In the genomic region with DNA sequence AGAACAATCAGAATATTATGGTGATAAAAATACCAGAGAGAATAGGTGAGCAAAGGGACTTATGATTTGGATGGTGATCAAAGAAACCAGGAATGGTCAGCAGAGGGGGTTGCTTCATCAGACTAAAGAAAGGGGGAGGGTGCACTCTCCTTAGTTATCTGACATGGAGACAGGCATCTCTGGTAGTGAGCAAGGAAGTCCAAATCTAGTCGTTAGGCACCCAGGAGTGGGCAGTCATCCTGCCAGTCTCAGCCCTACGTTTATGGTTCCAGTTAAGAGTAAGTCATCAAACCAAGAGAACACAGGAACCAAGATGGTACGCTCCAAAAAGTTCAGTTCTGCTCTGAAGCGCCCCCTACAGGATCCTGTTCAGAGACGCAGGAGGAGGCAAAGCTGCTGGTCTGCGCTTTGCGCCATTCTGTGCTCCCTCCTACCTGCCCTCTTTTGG, we compare ENCODE assay signal across 11 cellular contexts. TPM values are rescaled to one million over a fixed set of nuclear protein-coding genes. Genes with fewer than 3 reads are reported as not detected.
DNase-seq lines count a peak whose midpoint lies in the region; ATAC-seq and TF ChIP-seq lines count a peak whose summit lies in the region.
"Had no signal": no experiment of that assay in that cellular context is flagged by ENCODE, and none has a peak within 500 bp of the region (broad histone marks: within the 10 kb centered on the region; RNA-seq: fewer than 3 reads in every experiment).

No MANE protein-coding gene starts in this region.

- in situ Hi-C loops in KBM-7 (cut with MboI; ENCODE audit: low pct_unique_long_range_greater_than_20kb, low sequenced_read_pairs), result no loop called here

- H3K4me1 ChIP-seq in testis, result no peaks in the 10 kb centered on the region

- DNase-seq in activated naive CD8-positive, alpha-beta T cell treated with anti-CD3 and anti-CD28 coated beads, Interleukin-2, amount 50 U/mL, for 24 hours, result peak; percentile 22
- DNase-seq in activated naive CD8-positive, alpha-beta T cell treated with anti-CD3 and anti-CD28 coated beads for 36 hours, result no peak
- peak; percentile 35 for DNase-seq in KBM-7
- DNase-seq in dermis blood vessel endothelial cell, result peak; percentile 25
- DNase-seq in testis, result peak; percentile 63
- no peak for DNase-seq in RWPE1 (ENCODE audit: low spot score)
- DNase-seq in C1 segment of cervical spinal cord (lab: John Stamatoyannopoulos, UW), result no peak

- TF ChIP-seq POLR2A in testis (IDR thresholded peaks at IDR 0.05), result no peak

- H3K36me3 Mint-ChIP-seq in activated naive CD8-positive, alpha-beta T cell treated with anti-CD3 and anti-CD28 coated beads, Interleukin-2, amount 50 U/mL, for 24 hours (ENCODE audit: low read depth), result no peaks in the 10 kb centered on the region
- no peaks in the 10 kb centered on the region for H3K36me3 Mint-ChIP-seq in activated naive CD8-positive, alpha-beta T cell treated with anti-CD3 and anti-CD28 coated beads for 36 hours

- CTCF ChIA-PET in RWPE1 (lab: Yijun Ruan, JAX), result interaction anchor here (0.8 kb wide), 1 partner anchor 231 kb away, joined by 3 read pairs; no protein-coding TSS in a partner anchor

- intact Hi-C loops in testis (cut with DNase I; ENCODE audit: low total_unique reads), result no loop called here

- 17 to 23% methylated on average over 7 of the region's 7 CpGs for WGBS in testis, 2 donors

- H3K4me1 Mint-ChIP-seq in activated naive CD8-positive, alpha-beta T cell treated with anti-CD3 and anti-CD28 coated beads, Interleukin-2, amount 50 U/mL, for 24 hours, result no peaks in the 10 kb centered on the region
- no peaks in the 10 kb centered on the region for H3K4me1 Mint-ChIP-seq in activated naive CD8-positive, alpha-beta T cell treated with anti-CD3 and anti-CD28 coated beads for 36 hours

- peaks cover 6% of the 10 kb centered on the region for H3K9me3 Mint-ChIP-seq in activated naive CD8-positive, alpha-beta T cell treated with anti-CD3 and anti-CD28 coated beads, Interleukin-2, amount 50 U/mL, for 24 hours
- H3K9me3 Mint-ChIP-seq in activated naive CD8-positive, alpha-beta T cell treated with anti-CD3 and anti-CD28 coated beads for 36 hours, result peaks cover 1% of the 10 kb centered on the region

- H3K4me3 Mint-ChIP-seq in activated naive CD8-positive, alpha-beta T cell treated with anti-CD3 and anti-CD28 coated beads, Interleukin-2, amount 50 U/mL, for 24 hours, result no peak overlapping the region
- no peak overlapping the region for H3K4me3 Mint-ChIP-seq in activated naive CD8-positive, alpha-beta T cell treated with anti-CD3 and anti-CD28 coated beads for 36 hours

- peak overlapping the region in 1 of 2 donors; percentile 12 for H3K4me3 ChIP-seq in testis

- no peaks in the 10 kb centered on the region for H3K9me3 ChIP-seq in testis

- H3K27ac ChIP-seq in testis (no peak overlapping the region), RWPE1 (no peak overlapping the region)
- H3K27ac ChIP-seq: epithelial cell of prostate, HL-60 had no signal

- TF ChIP-seq CTCF in testis (IDR thresholded peaks at IDR 0.05), result peak in 2 of 3 experiments; percentile 40 to 52
- TF ChIP-seq CTCF in RWPE1 (conservative IDR thresholded peaks at IDR 0.05; ENCODE audit: low read depth), result no peak; the same call in 1 of the 2 replicates

- H3K27me3 Mint-ChIP-seq in activated naive CD8-positive, alpha-beta T cell treated with anti-CD3 and anti-CD28 coated beads, Interleukin-2, amount 50 U/mL, for 24 hours, result peaks cover 53% of the 10 kb centered on the region
- H3K27me3 Mint-ChIP-seq in activated naive CD8-positive, alpha-beta T cell treated with anti-CD3 and anti-CD28 coated beads for 36 hours, result peaks cover 58% of the 10 kb centered on the region

- no peak overlapping the region for H3K27ac Mint-ChIP-seq in activated naive CD8-positive, alpha-beta T cell treated with anti-CD3 and anti-CD28 coated beads, Interleukin-2, amount 50 U/mL, for 24 hours
- no peak overlapping the region for H3K27ac Mint-ChIP-seq in activated naive CD8-positive, alpha-beta T cell treated with anti-CD3 and anti-CD28 coated beads for 36 hours

- no peak for ATAC-seq in activated naive CD8-positive, alpha-beta T cell treated with anti-CD3 and anti-CD28 coated beads, Interleukin-2, amount 50 U/mL, for 24 hours
- ATAC-seq in GM21526 (IDR thresholded peaks at IDR 0.05; ENCODE audit: low FRiP score, unreplicated experiment), result no peak
- ATAC-seq: Right ventricle myocardium inferior had no signal

- POLR2A ChIA-PET in RWPE1 (lab: Yijun Ruan, JAX; ENCODE audit: low non-redundant PET), result no interaction called here

- no peaks in the 10 kb centered on the region for H3K36me3 ChIP-seq in testis (ENCODE audit: low read depth, missing control alignments)

- no peaks in the 10 kb centered on the region for H3K27me3 ChIP-seq in testis

RNA-seq across cellular contexts. Expression of gene EBNA1BP2, which starts 28.6 kb away (rescaled TPM):
- total RNA-seq in activated naive CD8-positive, alpha-beta T cell treated with anti-CD3 and anti-CD28 coated beads for 36 hours, result 100 to 1,000 TPM; 164 to 167 TPM
- total RNA-seq in dermis blood vessel endothelial cell (68.1 and 89.9 TPM in 2 replicates), testis (10 to 100 TPM; 74.0 to 81.7 TPM)
- 87.9 TPM for polyA plus RNA-seq in testis (ENCODE audit: insufficient read depth, low read depth, low replicate concordance)

RNA-seq across cellular contexts. Expression of gene CFAP57, which starts 28.7 kb away (rescaled TPM):
- total RNA-seq in activated naive CD8-positive, alpha-beta T cell treated with anti-CD3 and anti-CD28 coated beads for 36 hours, result under 1 TPM; 0.32 to 0.35 TPM
- 0.14 and 0.17 TPM in 2 replicates for total RNA-seq in dermis blood vessel endothelial cell
- total RNA-seq in testis, result 10 to 100 TPM; 16.6 to 22.9 TPM
- polyA plus RNA-seq in testis (ENCODE audit: insufficient read depth, low read depth, low replicate concordance), result 38.7 TPM
- total RNA-seq: Right ventricle myocardium inferior had no signal

Comparison
In these comparisons a context has a peak if more than half of its experiments do, and no peak if none do; other contexts are left out.
1. DNase-seq: peak in activated naive CD8-positive, alpha-beta T cell treated with anti-CD3 and anti-CD28 coated beads, Interleukin-2, amount 50 U/mL, for 24 hours (single experiment), KBM-7 (single experiment), dermis blood vessel endothelial cell (single experiment) and testis (single experiment); none in activated naive CD8-positive, alpha-beta T cell treated with anti-CD3 and anti-CD28 coated beads for 36 hours (single experiment), RWPE1 (single experiment) and C1 segment of cervical spinal cord (0 of 14).
2. RNA of gene CFAP57, which starts 28.7 kb away (total RNA-seq): 16.6 to 22.9 TPM in testis; 0.32 to 0.35 TPM in activated naive CD8-positive, alpha-beta T cell treated with anti-CD3 and anti-CD28 coated beads for 36 hours and 0.14 to 0.17 TPM in dermis blood vessel endothelial cell; every median in the first group is over 10 times any median in the second.